Comparison of ENCODE assay signal across 17 cellular contexts in genomic region chr18:3175195-3175758, GRCh38.
"Had no signal": no experiment of that assay in that cellular context is flagged by ENCODE, and none has a peak within 500 bp of the region (broad histone marks: within the 10 kb centered on the region; RNA-seq: fewer than 3 reads in every experiment).

No MANE protein-coding gene starts in this region.

- DNase-seq: activated CD4-positive, alpha-beta T cell treated with anti-CD3 and anti-CD28 coated beads for 1 hour; activated CD4-positive, alpha-beta T cell treated with anti-CD3 and anti-CD28 coated beads, Interleukin-2, amount 50 U/mL, for 48 hours; activated CD8-positive, alpha-beta memory T cell treated with anti-CD3 and anti-CD28 coated beads, Interleukin-2, amount 10 ng/mL, durations not matched to agents 7 days and 5 days; activated effector memory CD4-positive, alpha-beta T cell treated with anti-CD3 and anti-CD28 coated beads, Interleukin-2, amount 50 U/mL, for 16 hours; activated T-cell treated with anti-CD3 and anti-CD28 coated beads, Interleukin-2, amount 50 U/mL, for 24 hours; esophagus squamous epithelium; kidney; ovary; stimulated activated naive CD8-positive, alpha-beta T cell treated with anti-CD3 and anti-CD28 coated beads, Interleukin-15, Interleukin-2, amounts not matched to agents 100 U/mL and 50 U/mL, for 24 hours; SW 1271 had no signal

- H3K4me1 Mint-ChIP-seq: neural crest cell had no signal

- H3K9me3 Mint-ChIP-seq: activated T-cell treated with anti-CD3 and anti-CD28 coated beads, Interleukin-2, amount 50 U/mL, for 24 hours; mesothelial cell of epicardium; neural crest cell; type B pancreatic cell had no signal

- H3K36me3 Mint-ChIP-seq: activated CD8-positive, alpha-beta memory T cell treated with anti-CD3 and anti-CD28 coated beads, Interleukin-2, amount 10 ng/mL, durations not matched to agents 7 days and 5 days; mesothelial cell of epicardium; type B pancreatic cell had no signal

- H3K27me3 Mint-ChIP-seq: activated CD8-positive, alpha-beta memory T cell treated with anti-CD3 and anti-CD28 coated beads, Interleukin-2, amount 10 ng/mL, durations not matched to agents 7 days and 5 days; activated naive CD8-positive, alpha-beta T cell; activated T-cell treated with anti-CD3 and anti-CD28 coated beads, Interleukin-2, amount 50 U/mL, for 24 hours; type B pancreatic cell had no signal

- H3K4me3 Mint-ChIP-seq: activated CD8-positive, alpha-beta memory T cell treated with anti-CD3 and anti-CD28 coated beads, Interleukin-2, amount 10 ng/mL, durations not matched to agents 7 days and 5 days; activated naive CD8-positive, alpha-beta T cell; activated T-cell treated with anti-CD3 and anti-CD28 coated beads, Interleukin-2, amount 50 U/mL, for 24 hours; mesothelial cell of epicardium; neural crest cell; type B pancreatic cell had no signal

- H3K9me3 ChIP-seq: breast epithelium, esophagus squamous epithelium, gastroesophageal sphincter, ovary, suprapubic skin had no signal

- H3K27ac Mint-ChIP-seq: activated CD8-positive, alpha-beta memory T cell treated with anti-CD3 and anti-CD28 coated beads, Interleukin-2, amount 10 ng/mL, durations not matched to agents 7 days and 5 days; activated naive CD8-positive, alpha-beta T cell; activated T-cell treated with anti-CD3 and anti-CD28 coated beads, Interleukin-2, amount 50 U/mL, for 24 hours; mesothelial cell of epicardium; type B pancreatic cell had no signal

- H3K27me3 ChIP-seq: breast epithelium, esophagus squamous epithelium, gastroesophageal sphincter, ovary, suprapubic skin had no signal

- ATAC-seq: activated CD8-positive, alpha-beta memory T cell treated with anti-CD3 and anti-CD28 coated beads, Interleukin-2, amount 10 ng/mL, durations not matched to agents 7 days and 5 days; gastroesophageal sphincter; stimulated activated naive CD8-positive, alpha-beta T cell treated with anti-CD3 and anti-CD28 coated beads, Interleukin-15, Interleukin-2, amounts not matched to agents 100 U/mL and 50 U/mL, for 24 hours had no signal

- H3K36me3 ChIP-seq: breast epithelium, esophagus squamous epithelium, gastroesophageal sphincter, ovary, suprapubic skin had no signal

- H3K4me1 ChIP-seq: breast epithelium, suprapubic skin had no signal

- H3K4me3 ChIP-seq: breast epithelium, esophagus squamous epithelium, gastroesophageal sphincter, ovary, suprapubic skin had no signal

- H3K27ac ChIP-seq: breast epithelium, esophagus squamous epithelium, ovary, suprapubic skin had no signal
